Comparison of ENCODE assay signal across 15 cellular contexts in the genomic region with DNA sequence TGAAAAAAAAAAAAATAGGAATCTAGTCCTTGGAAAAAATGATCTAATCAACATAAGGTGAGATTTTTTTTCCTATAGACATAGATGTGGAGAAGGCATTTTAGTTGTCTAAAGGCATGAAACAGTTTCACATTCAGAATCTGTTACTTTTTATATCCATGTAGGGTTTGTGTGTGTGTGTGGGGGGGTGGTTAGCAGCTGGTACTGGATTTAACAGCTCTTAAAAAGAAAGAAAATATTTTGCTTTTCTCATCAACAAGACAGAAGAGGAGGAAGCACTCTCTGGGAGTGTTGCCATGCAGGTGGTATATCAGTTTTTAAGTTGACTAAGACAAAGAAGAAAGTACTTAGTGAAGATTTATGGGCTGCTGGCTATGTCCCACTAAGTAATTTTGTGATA.
DNase-seq lines count a peak whose midpoint lies in the region; ATAC-seq and TF ChIP-seq lines count a peak whose summit lies in the region.
"Had no signal": no experiment of that assay in that cellular context is flagged by ENCODE, and none has a peak within 500 bp of the region (broad histone marks: within the 10 kb centered on the region; RNA-seq: fewer than 3 reads in every experiment).

No MANE protein-coding gene starts in this region.

- no peak overlapping the region for H3K27ac ChIP-seq in testis
- H3K27ac ChIP-seq: 22Rv1 had no signal

- TF ChIP-seq POLR2A in testis (IDR thresholded peaks at IDR 0.05), result no peak

- H3K27me3 ChIP-seq in testis, result no peaks in the 10 kb centered on the region

- no peaks in the 10 kb centered on the region for H3K4me1 ChIP-seq in testis
- H3K4me1 ChIP-seq: Caco-2 had no signal

- TF ChIP-seq CTCF in testis (IDR thresholded peaks at IDR 0.05), result no peak

- no peaks in the 10 kb centered on the region for H3K36me3 ChIP-seq in testis (ENCODE audit: low read depth, missing control alignments)

- DNase-seq in DMS79 treated with DMSO at 0.1 percent for 48 hours (lab: John Stamatoyannopoulos, UW) (peak; percentile 2), DMS79 (lab: John Stamatoyannopoulos, UW) (no peak), DMS 273 treated with DMSO at 0.1 percent for 48 hours (lab: John Stamatoyannopoulos, UW) (peak; percentile 41), NCI-H69 (lab: John Stamatoyannopoulos, UW) (peak; percentile 6), testis (peak; percentile 16), T-helper 9 cell (no peak)
- DNase-seq: Caco-2; CD8-positive, alpha-beta memory T cell; DND-41; GDM1; H9; IMR-90 had no signal

- no peak overlapping the region for H3K4me3 ChIP-seq in testis
- H3K4me3 ChIP-seq: GM23338 had no signal

- ATAC-seq in HG03342 (IDR thresholded peaks at IDR 0.05; ENCODE audit: unreplicated experiment), result no peak
- ATAC-seq: GM23338 had no signal

- no peaks in the 10 kb centered on the region for H3K9me3 ChIP-seq in testis
- H3K9me3 ChIP-seq: Caco-2 had no signal

- intact Hi-C loops in testis (cut with DNase I; ENCODE audit: low total_unique reads), result no loop called here

Comparison
In these comparisons a context has a peak if more than half of its experiments do, and no peak if none do; other contexts are left out.
1. DNase-seq: peak in DMS79 treated with DMSO at 0.1 percent for 48 hours (single experiment), DMS 273 treated with DMSO at 0.1 percent for 48 hours (single experiment), NCI-H69 (single experiment) and testis (single experiment); none in DMS79 (single experiment) and T-helper 9 cell (single experiment).